10 cellular contexts compared by ENCODE assay signal in genomic region chr15:89662893-89663673, GRCh38. TPM values are rescaled to one million over a fixed set of nuclear protein-coding genes. Genes with fewer than 3 reads are reported as not detected.
A peak's percentile ranks its signal among the peaks of the same experiment; 100 is the strongest.
DNase-seq lines count a peak whose midpoint lies in the region; ATAC-seq and TF ChIP-seq lines count a peak whose summit lies in the region.
"Had no signal": no experiment of that assay in that cellular context is flagged by ENCODE, and none has a peak within 500 bp of the region (broad histone marks: within the 10 kb centered on the region; RNA-seq: fewer than 3 reads in every experiment).

No MANE protein-coding gene starts in this region.

- no peak overlapping the region for H3K4me3 Mint-ChIP-seq in activated T-cell treated with anti-CD3 and anti-CD28 coated beads, Interleukin-2, amount 50 U/mL, for 4 hours
- H3K4me3 Mint-ChIP-seq: natural killer cell treated with Interleukin-12 subunit alpha and Interleukin-12 subunit beta and Interleukin-15 and Interleukin-18, amount 100 ng/mL, for 72 hours had no signal

- H3K4me3 ChIP-seq in gastroesophageal sphincter (no peak overlapping the region), trophoblast cell (ENCODE audit: low read depth, low read length) (no peak overlapping the region)

- H3K27ac ChIP-seq in gastroesophageal sphincter (peak overlapping the region in 3 of 4 donors; percentile 52 to 62 (median 55)), trophoblast cell (ENCODE audit: low read depth, low read length) (no peak overlapping the region)

- peaks cover 41% of the 10 kb centered on the region for H3K27me3 Mint-ChIP-seq in activated T-cell treated with anti-CD3 and anti-CD28 coated beads, Interleukin-2, amount 50 U/mL, for 4 hours (ENCODE audit: low read depth)

- H3K4me1 Mint-ChIP-seq in activated T-cell treated with anti-CD3 and anti-CD28 coated beads, Interleukin-2, amount 50 U/mL, for 4 hours (ENCODE audit: low read depth) = peaks cover 3% of the 10 kb centered on the region

- DNase-seq in DMS 273 (lab: John Stamatoyannopoulos, UW; ENCODE audit: unreplicated experiment) (peak; percentile 78), SW480 (ENCODE audit: low spot score) (peak; percentile 75), trophoblast cell (peak; percentile 88 to 92)
- no peak for DNase-seq in activated T-cell treated with anti-CD3 and anti-CD28 coated beads, Interleukin-2, amount 50 U/mL, for 4 hours
- DNase-seq: DND-41 had no signal

- H3K36me3 Mint-ChIP-seq in activated T-cell treated with anti-CD3 and anti-CD28 coated beads, Interleukin-2, amount 50 U/mL, for 4 hours (ENCODE audit: insufficient read depth) = no peaks in the 10 kb centered on the region
- H3K36me3 Mint-ChIP-seq: natural killer cell treated with Interleukin-12 subunit alpha and Interleukin-12 subunit beta and Interleukin-15 and Interleukin-18, amount 100 ng/mL, for 72 hours had no signal

- H4K12ac ChIP-seq in trophoblast cell (ENCODE audit: low read depth, low read length) = peak overlapping the region; percentile 41

- H3K36me3 ChIP-seq in gastroesophageal sphincter (no peaks in the 10 kb centered on the region), trophoblast cell (ENCODE audit: control insufficient read depth in 1 of 2, insufficient read depth in 2 of 2, low read length in 2 of 2) (no peaks in the 10 kb centered on the region)

- H3K4me1 ChIP-seq in gastroesophageal sphincter = peaks cover 0 to 30% (median 10%) of the 10 kb centered on the region in 3 donors
- H3K4me1 ChIP-seq in trophoblast cell (ENCODE audit: control insufficient read depth in 1 of 2, insufficient read depth in 2 of 2, low read length in 2 of 2) = peaks cover 0 to 8% of the 10 kb centered on the region in 2 experiments

- peak overlapping the region; percentile 10 for H2AFZ ChIP-seq in trophoblast cell (ENCODE audit: insufficient read depth, low read length, poor library complexity)

- H4K91ac ChIP-seq in trophoblast cell (ENCODE audit: low read depth, low read length) = no peak overlapping the region

- TF ChIP-seq CTCF in gastroesophageal sphincter (IDR thresholded peaks at IDR 0.05) = no peak

- no peak overlapping the region for H3K4me2 ChIP-seq in trophoblast cell (ENCODE audit: low read length)

- TF ChIP-seq POLR2A in gastroesophageal sphincter (IDR thresholded peaks at IDR 0.05) = peak in 1 of 2 donors; percentile 11

- H2BK120ac ChIP-seq in trophoblast cell (ENCODE audit: insufficient read depth, low read length, poor library complexity) = no peak overlapping the region

- H3K14ac ChIP-seq in trophoblast cell (ENCODE audit: low read length) = no peak overlapping the region

- TF ChIP-seq EP300 in gastroesophageal sphincter (IDR thresholded peaks at IDR 0.05) = no peak

- ATAC-seq in gastroesophageal sphincter (peak; percentile 82), HG03520 (IDR thresholded peaks at IDR 0.05; ENCODE audit: unreplicated experiment) (no peak), HG02571 (IDR thresholded peaks at IDR 0.05; ENCODE audit: unreplicated experiment) (no peak), GM18511 (IDR thresholded peaks at IDR 0.05; ENCODE audit: unreplicated experiment) (no peak)
- no peak for ATAC-seq in activated T-cell treated with anti-CD3 and anti-CD28 coated beads, Interleukin-2, amount 50 U/mL, for 4 hours
- ATAC-seq: natural killer cell treated with Interleukin-12 subunit alpha and Interleukin-12 subunit beta and Interleukin-15 and Interleukin-18, amount 100 ng/mL, for 72 hours had no signal

- H3K9me3 Mint-ChIP-seq in activated T-cell treated with anti-CD3 and anti-CD28 coated beads, Interleukin-2, amount 50 U/mL, for 4 hours = no peaks in the 10 kb centered on the region
- H3K9me3 Mint-ChIP-seq: natural killer cell treated with Interleukin-12 subunit alpha and Interleukin-12 subunit beta and Interleukin-15 and Interleukin-18, amount 100 ng/mL, for 72 hours had no signal

- H3K79me1 ChIP-seq in trophoblast cell (ENCODE audit: low read length) = peaks cover 6% of the 10 kb centered on the region

- no peak overlapping the region for H3K18ac ChIP-seq in trophoblast cell (ENCODE audit: low read length)

- H3K9me3 ChIP-seq in gastroesophageal sphincter (no peaks in the 10 kb centered on the region), trophoblast cell (ENCODE audit: insufficient read depth, low read depth, low read length) (no peaks in the 10 kb centered on the region)

- no peak overlapping the region for H2BK5ac ChIP-seq in trophoblast cell (ENCODE audit: low read depth, low read length, poor library complexity)

- H4K8ac ChIP-seq in trophoblast cell (ENCODE audit: low read depth, low read length) = peak overlapping the region; percentile 42

- no peak overlapping the region for H2BK12ac ChIP-seq in trophoblast cell (ENCODE audit: low read length)

- no peak overlapping the region for H3K23ac ChIP-seq in trophoblast cell (ENCODE audit: low read length)

- H3K27me3 ChIP-seq in gastroesophageal sphincter = no peaks in the 10 kb centered on the region
- H3K27me3 ChIP-seq in trophoblast cell (ENCODE audit: insufficient read depth, low read length) = peaks cover 9% of the 10 kb centered on the region

- H3K79me2 ChIP-seq in trophoblast cell (ENCODE audit: control insufficient read depth, insufficient read depth, low read length, poor library complexity) = no peaks in the 10 kb centered on the region

- WGBS in gastroesophageal sphincter (ENCODE audit: low coverage in 1 of 2), 2 donors = 60% methylated on average over 1 of the region's 11 CpGs; no CpG with 5 or more reads in 1 of the 2 donors
- no CpG with 5 or more reads among the region's 11 CpGs for WGBS in trophoblast cell (ENCODE audit: extremely low coverage, insufficient coverage, insufficient read length)

- H3K4ac ChIP-seq in trophoblast cell (ENCODE audit: low read depth, low read length) = no peak overlapping the region

- H3K9ac ChIP-seq in trophoblast cell (ENCODE audit: low read length) = no peak overlapping the region

- no peak overlapping the region for H2AK5ac ChIP-seq in trophoblast cell (ENCODE audit: low read length)

RNA-seq across cellular contexts. Expression of gene KIF7, which starts 7.8 kb away (rescaled TPM):
- total RNA-seq in gastroesophageal sphincter = 10 to 100 TPM; 17.0 to 26.3 (median 18.3) TPM
- polyA plus RNA-seq in trophoblast cell (2013) = 3.2 and 3.3 TPM in 2 replicates
- 1 to 10 TPM; 2.2 to 3.2 (median 2.6) TPM for total RNA-seq in activated T-cell treated with anti-CD3 and anti-CD28 coated beads, Interleukin-2, amount 50 U/mL, for 4 hours

RNA-seq across cellular contexts. Expression of gene PLIN1, which starts 16.1 kb away (rescaled TPM):
- 10 to 100 TPM in 1 of 4 donors, 1 to 10 TPM in 3; 1.2 to 22.2 (median 2.5) TPM for total RNA-seq in gastroesophageal sphincter
- polyA plus RNA-seq in trophoblast cell (2013) = 0.11 and 0.21 TPM in 2 replicates
- total RNA-seq in activated T-cell treated with anti-CD3 and anti-CD28 coated beads, Interleukin-2, amount 50 U/mL, for 4 hours = under 1 TPM in 2 of 3 donors, not detected in 1; 0.13 to 0.45 TPM

RNA-seq across cellular contexts. Expression of gene PEX11A, which starts 27.5 kb away (rescaled TPM):
- total RNA-seq in gastroesophageal sphincter = 10 to 100 TPM; 11.6 to 17.6 (median 16.4) TPM
- polyA plus RNA-seq in trophoblast cell (2013) = 1.5 and 2.0 TPM in 2 replicates
- 1 to 10 TPM; 1.0 to 1.8 (median 1.4) TPM for total RNA-seq in activated T-cell treated with anti-CD3 and anti-CD28 coated beads, Interleukin-2, amount 50 U/mL, for 4 hours

RNA-seq across cellular contexts. Expression of gene WDR93, which starts 27.5 kb away (rescaled TPM):
- total RNA-seq in gastroesophageal sphincter = under 1 TPM in 1 of 4 donors, not detected in 3; 0.15 TPM
- polyA plus RNA-seq in trophoblast cell (2013) = 0.03 and 0.11 TPM in 2 replicates
- total RNA-seq in activated T-cell treated with anti-CD3 and anti-CD28 coated beads, Interleukin-2, amount 50 U/mL, for 4 hours = not detected
- total RNA-seq: natural killer cell treated with Interleukin-12 subunit alpha and Interleukin-12 subunit beta and Interleukin-15 and Interleukin-18, amount 100 ng/mL, for 72 hours had no signal

Comparison
In these comparisons a context has a peak if more than half of its experiments do, and no peak if none do; other contexts are left out.
1. RNA of gene KIF7, which starts 7.8 kb away (total RNA-seq): 17.0 to 26.3 TPM in gastroesophageal sphincter; 2.2 to 3.2 TPM in activated T-cell treated with anti-CD3 and anti-CD28 coated beads, Interleukin-2, amount 50 U/mL, for 4 hours; every median in the first group is over 4 times any median in the second.
2. RNA of gene PEX11A, which starts 27.5 kb away (total RNA-seq): 11.6 to 17.6 TPM in gastroesophageal sphincter; 1.0 to 1.8 TPM in activated T-cell treated with anti-CD3 and anti-CD28 coated beads, Interleukin-2, amount 50 U/mL, for 4 hours; every median in the first group is over 4 times any median in the second.